8 cellular contexts compared by ENCODE assay signal in the genomic region with DNA sequence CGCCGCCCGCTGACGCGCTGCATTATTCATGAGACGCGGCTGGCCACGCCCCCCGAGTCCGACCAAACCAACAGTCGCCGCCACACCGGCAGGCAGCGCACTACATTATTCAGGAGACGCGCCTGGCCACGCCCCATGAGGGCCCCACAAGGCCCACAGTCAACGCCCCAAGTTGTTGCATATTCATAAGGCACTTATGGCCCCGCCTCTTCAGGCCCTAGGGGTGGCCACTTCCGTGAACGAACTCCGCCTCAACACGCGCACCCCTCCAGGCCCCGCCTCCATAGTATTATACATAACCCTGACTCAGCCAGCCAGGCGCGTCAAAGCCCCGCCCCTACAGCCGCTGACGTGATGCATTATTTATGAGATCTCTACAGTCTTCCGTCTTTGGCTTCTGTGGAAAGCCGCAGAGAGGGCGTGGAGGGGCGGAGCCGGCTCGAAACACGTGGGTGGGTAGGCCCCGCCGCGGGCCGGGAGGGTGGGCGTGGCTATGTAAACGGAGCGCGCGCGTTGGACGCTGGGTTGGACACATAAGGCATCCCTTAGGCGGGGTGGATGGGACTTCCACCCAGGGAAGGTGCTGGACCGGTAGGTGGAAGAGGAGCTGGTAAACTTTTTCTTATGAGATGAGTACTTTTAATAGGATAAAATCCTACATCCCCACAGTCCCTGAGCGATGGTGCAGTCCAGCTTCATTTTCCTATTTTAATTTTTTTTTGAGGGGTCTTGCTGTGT. TPM values are rescaled to one million over a fixed set of nuclear protein-coding genes. Genes with fewer than 3 reads are reported as not detected.
DNase-seq lines count a peak whose midpoint lies in the region; ATAC-seq and TF ChIP-seq lines count a peak whose summit lies in the region.

No MANE protein-coding gene starts in this region.

- no peaks in the 10 kb centered on the region for H3K9me3 ChIP-seq in CD4-positive, CD25-positive, alpha-beta regulatory T cell (ENCODE audit: control insufficient read depth in 2 of 2, low read length in 2 of 2)
- H3K9me3 ChIP-seq in duodenal mucosa (ENCODE audit: control insufficient read depth in 1 of 2, low read length in 2 of 2), result no peaks in the 10 kb centered on the region

- intact Hi-C loops in activated CD4-positive, alpha-beta memory T cell treated with anti-CD3 and anti-CD28 coated beads for 36 hours (cut with micrococcal nuclease), result loop anchor here (1.0 to 2.0 kb wide), 9 partner anchors 22 to 670 kb away; a partner anchor contains a TSS
- intact Hi-C loops in lower leg skin (cut with DNase I; ENCODE audit: low total_unique reads), result no loop called here

- CTCF ChIA-PET in activated CD4-positive, alpha-beta memory T cell treated with anti-CD3 and anti-CD28 coated beads for 36 hours (lab: Charles Lee), result interaction anchor here (0.8 to 4.7 kb wide), 11 partner anchors 15 to 397 kb away, joined by 3 to 91 read pairs (median 16); a partner anchor contains a TSS

- TF ChIP-seq POLR2A in lower leg skin (IDR thresholded peaks at IDR 0.05), result no peak

- WGBS in lower leg skin, 2 donors, result 2% methylated on average over 47 to 50 of the region's 51 CpGs

- peak; percentile 88 to 92 for ATAC-seq in CD4-positive, CD25-positive, alpha-beta regulatory T cell (ENCODE audit: low read depth in 2 of 2)
- ATAC-seq in GM19452 (IDR thresholded peaks at IDR 0.05; ENCODE audit: unreplicated experiment) (peak; percentile 84), HG03575 (IDR thresholded peaks at IDR 0.05; ENCODE audit: extremely low read depth, insufficient number of reproducible peaks, low FRiP score, unreplicated experiment) (peak; percentile 65)

- DNase-seq in CD4-positive, CD25-positive, alpha-beta regulatory T cell, result peak; percentile 100
- peak; percentile 100 for DNase-seq in NCI-H82 (lab: John Stamatoyannopoulos, UW)
- peak; percentile 100 for DNase-seq in activated CD4-positive, alpha-beta memory T cell treated with anti-CD3 and anti-CD28 coated beads for 36 hours
- DNase-seq in lower leg skin (ENCODE audit: low spot score in 2 of 2), result peak; percentile 100
- DNase-seq in stimulated activated CD4-positive, alpha-beta T cell treated with anti-CD3 and anti-CD28 coated beads, Interleukin-4, amount 100 ng/mL, for 48 hours (ENCODE audit: low read depth in 2 of 2), result peak; percentile 100

- peaks cover 18% of the 10 kb centered on the region for H3K4me1 ChIP-seq in CD4-positive, CD25-positive, alpha-beta regulatory T cell (ENCODE audit: control insufficient read depth, insufficient read depth, low read length, poor library complexity, severe bottlenecking)
- peaks cover 7 to 22% of the 10 kb centered on the region in 2 donors for H3K4me1 ChIP-seq in duodenal mucosa (ENCODE audit: control insufficient read depth in 1 of 2, insufficient read depth in 2 of 2, low read length in 2 of 2)

- POLR2A ChIA-PET in activated CD4-positive, alpha-beta memory T cell treated with anti-CD3 and anti-CD28 coated beads for 36 hours (lab: Charles Lee), result interaction anchor here (0.7 to 4.3 kb wide), 6 partner anchors 22 to 66 kb away, joined by 3 to 21 read pairs (median 8); a partner anchor contains a TSS

- peaks cover 2 to 37% (median 13%) of the 10 kb centered on the region in 4 donors for H3K4me1 Mint-ChIP-seq in CD4-positive, CD25-positive, alpha-beta regulatory T cell
- H3K4me1 Mint-ChIP-seq in activated CD4-positive, alpha-beta memory T cell treated with anti-CD3 and anti-CD28 coated beads for 36 hours (ENCODE audit: low read depth), result peaks cover 16% of the 10 kb centered on the region

- peak overlapping the region; percentile 89 to 98 (median 92) for H3K4me3 Mint-ChIP-seq in CD4-positive, CD25-positive, alpha-beta regulatory T cell
- H3K4me3 Mint-ChIP-seq in activated CD4-positive, alpha-beta memory T cell treated with anti-CD3 and anti-CD28 coated beads for 36 hours, result peak overlapping the region; percentile 90

- H3K36me3 ChIP-seq in CD4-positive, CD25-positive, alpha-beta regulatory T cell (ENCODE audit: control insufficient read depth, insufficient read depth, low read length), result no peaks in the 10 kb centered on the region
- no peaks in the 10 kb centered on the region for H3K36me3 ChIP-seq in duodenal mucosa (ENCODE audit: control insufficient read depth in 1 of 2, insufficient read depth in 2 of 2, low read length in 2 of 2)

- peak overlapping the region in 1 of 2 donors; percentile 98 for H3K9ac ChIP-seq in duodenal mucosa (ENCODE audit: low read depth in 1 of 2, low read length in 2 of 2)

- peak overlapping the region; percentile 70 to 97 (median 84) for H3K27ac Mint-ChIP-seq in CD4-positive, CD25-positive, alpha-beta regulatory T cell
- H3K27ac Mint-ChIP-seq in activated CD4-positive, alpha-beta memory T cell treated with anti-CD3 and anti-CD28 coated beads for 36 hours, result peak overlapping the region; percentile 92

- H3K36me3 Mint-ChIP-seq in CD4-positive, CD25-positive, alpha-beta regulatory T cell, result no peaks in the 10 kb centered on the region
- no peaks in the 10 kb centered on the region for H3K36me3 Mint-ChIP-seq in activated CD4-positive, alpha-beta memory T cell treated with anti-CD3 and anti-CD28 coated beads for 36 hours

- H3K9me3 Mint-ChIP-seq in CD4-positive, CD25-positive, alpha-beta regulatory T cell, result no peaks in the 10 kb centered on the region
- H3K9me3 Mint-ChIP-seq in activated CD4-positive, alpha-beta memory T cell treated with anti-CD3 and anti-CD28 coated beads for 36 hours, result no peaks in the 10 kb centered on the region

- H3K4me3 ChIP-seq in CD4-positive, CD25-positive, alpha-beta regulatory T cell (ENCODE audit: low read depth, low read length), result peak overlapping the region; percentile 68
- H3K4me3 ChIP-seq in duodenal mucosa (ENCODE audit: low read depth in 1 of 2, low read length in 2 of 2), result peak overlapping the region; percentile 89
- no peak overlapping the region for H3K4me3 ChIP-seq in lower leg skin (ENCODE audit: low read depth, poor library complexity, severe bottlenecking)

- no peaks in the 10 kb centered on the region for H3K27me3 ChIP-seq in CD4-positive, CD25-positive, alpha-beta regulatory T cell (ENCODE audit: control insufficient read depth, insufficient read depth, low read length)
- H3K27me3 ChIP-seq in duodenal mucosa (ENCODE audit: control insufficient read depth in 1 of 2, insufficient read depth in 2 of 2, low read length in 2 of 2), result no peaks in the 10 kb centered on the region

- TF ChIP-seq CTCF in lower leg skin (IDR thresholded peaks at IDR 0.05), result no peak

- H3K27ac ChIP-seq in CD4-positive, CD25-positive, alpha-beta regulatory T cell (ENCODE audit: insufficient read depth, low read length, poor library complexity, severe bottlenecking), result peak overlapping the region; percentile 92
- peak overlapping the region; percentile 99 for H3K27ac ChIP-seq in duodenal mucosa (ENCODE audit: low read depth, low read length)

- no peaks in the 10 kb centered on the region for H3K27me3 Mint-ChIP-seq in CD4-positive, CD25-positive, alpha-beta regulatory T cell
- H3K27me3 Mint-ChIP-seq in activated CD4-positive, alpha-beta memory T cell treated with anti-CD3 and anti-CD28 coated beads for 36 hours, result no peaks in the 10 kb centered on the region

RNA-seq across cellular contexts. Expression of a gene that starts 0.4 kb away (rescaled TPM):
- 53.6 TPM for total RNA-seq in CD4-positive, CD25-positive, alpha-beta regulatory T cell
- polyA plus RNA-seq in CD4-positive, CD25-positive, alpha-beta regulatory T cell, result 10 to 100 TPM in 1 of 4 donors, 1 to 10 TPM in 3; 7.7 to 11.8 (median 9.7) TPM
- total RNA-seq in activated CD4-positive, alpha-beta memory T cell treated with anti-CD3 and anti-CD28 coated beads for 36 hours, result 10 to 100 TPM; 24.7 to 29.7 TPM
- 10 to 100 TPM; 21.5 to 37.9 (median 24.8) TPM for total RNA-seq in lower leg skin

RNA-seq across cellular contexts. Expression of a gene that starts 21.1 kb away (rescaled TPM):
- total RNA-seq in CD4-positive, CD25-positive, alpha-beta regulatory T cell, result 186 TPM
- 100 to 1,000 TPM; 106 to 118 (median 117) TPM for polyA plus RNA-seq in CD4-positive, CD25-positive, alpha-beta regulatory T cell
- total RNA-seq in activated CD4-positive, alpha-beta memory T cell treated with anti-CD3 and anti-CD28 coated beads for 36 hours, result 100 to 1,000 TPM; 232 to 236 TPM
- 100 to 1,000 TPM; 248 to 285 (median 263) TPM for total RNA-seq in lower leg skin

RNA-seq across cellular contexts. Expression of a gene that starts 35.4 kb away (rescaled TPM):
- 90.6 TPM for total RNA-seq in CD4-positive, CD25-positive, alpha-beta regulatory T cell
- 10 to 100 TPM; 65.3 to 99.1 (median 89.9) TPM for polyA plus RNA-seq in CD4-positive, CD25-positive, alpha-beta regulatory T cell
- total RNA-seq in activated CD4-positive, alpha-beta memory T cell treated with anti-CD3 and anti-CD28 coated beads for 36 hours, result 100 to 1,000 TPM; 112 to 114 TPM
- total RNA-seq in lower leg skin, result 10 to 100 TPM; 61.9 to 98.5 (median 89.7) TPM

RNA-seq across cellular contexts. Expression of a gene that starts 49.4 kb away (rescaled TPM):
- total RNA-seq in CD4-positive, CD25-positive, alpha-beta regulatory T cell, result 1,556 TPM
- 1,000 to 10,000 TPM; 1,213 to 1,759 (median 1,573) TPM for polyA plus RNA-seq in CD4-positive, CD25-positive, alpha-beta regulatory T cell
- total RNA-seq in activated CD4-positive, alpha-beta memory T cell treated with anti-CD3 and anti-CD28 coated beads for 36 hours, result 1,000 to 10,000 TPM; 1,569 to 1,601 TPM
- total RNA-seq in lower leg skin, result 1,000 to 10,000 TPM in 1 of 4 donors, 100 to 1,000 TPM in 3; 625 to 1,001 (median 848) TPM
